ENCODE assay signal across 21 cellular contexts in genomic region chr6:31243508-31243907, GRCh38. TPM values are rescaled to one million over a fixed set of nuclear protein-coding genes. Genes with fewer than 3 reads are reported as not detected.
DNase-seq lines count a peak whose midpoint lies in the region; ATAC-seq and TF ChIP-seq lines count a peak whose summit lies in the region.
"Had no signal": no experiment of that assay in that cellular context is flagged by ENCODE, and none has a peak within 500 bp of the region (broad histone marks: within the 10 kb centered on the region; RNA-seq: fewer than 3 reads in every experiment).

No MANE protein-coding gene starts in this region.

- H2AFZ ChIP-seq in PC-3 (ENCODE audit: low read length) (no peak overlapping the region), smooth muscle cell (ENCODE audit: low read depth) (no peak overlapping the region)

- peaks cover 22% of the 10 kb centered on the region for H3K27me3 Mint-ChIP-seq in CD4-positive, alpha-beta T cell

- H3K27ac Mint-ChIP-seq in CD4-positive, alpha-beta T cell: peak overlapping the region; percentile 59
- H3K27ac Mint-ChIP-seq: HFFc6 had no signal

- no peaks in the 10 kb centered on the region for H3K79me2 ChIP-seq in PC-3 (ENCODE audit: low read length)
- no peaks in the 10 kb centered on the region for H3K79me2 ChIP-seq in smooth muscle cell (ENCODE audit: low read depth)

- peaks cover 13% of the 10 kb centered on the region for H3K4me1 Mint-ChIP-seq in CD4-positive, alpha-beta T cell (ENCODE audit: low read depth)

- WGBS in smooth muscle cell (ENCODE audit: low lambda C conversion rate): 39% methylated on average over 2 of the region's 5 CpGs

- H3K4me1 ChIP-seq in PC-3 (ENCODE audit: insufficient read depth, low read length): peaks cover 24% of the 10 kb centered on the region
- H3K4me1 ChIP-seq in foreskin keratinocyte: peaks cover 6% of the 10 kb centered on the region
- no peaks in the 10 kb centered on the region for H3K4me1 ChIP-seq in smooth muscle cell (ENCODE audit: low read depth)
- H3K4me1 ChIP-seq: BLaER1 treated with 17β-estradiol and CSF1 and Interleukin-3, amounts not matched to agents 10 nM and 100 nM had no signal

- H3K27me3 ChIP-seq in CD4-positive, alpha-beta T cell (ENCODE audit: control insufficient read depth, insufficient read depth, low read length): peaks cover 6% of the 10 kb centered on the region
- H3K27me3 ChIP-seq in PC-3 (ENCODE audit: low read length) (no peaks in the 10 kb centered on the region), foreskin keratinocyte (peaks cover 28% of the 10 kb centered on the region), smooth muscle cell (ENCODE audit: low read depth) (no peaks in the 10 kb centered on the region)
- H3K27me3 ChIP-seq: BLaER1 treated with 17β-estradiol and CSF1 and Interleukin-3, amounts not matched to agents 10 nM and 100 nM; MG63 had no signal

- no peak overlapping the region for H3K4me2 ChIP-seq in PC-3 (ENCODE audit: low read length)
- no peak overlapping the region for H3K4me2 ChIP-seq in smooth muscle cell
- H3K4me2 ChIP-seq: BLaER1 treated with 17β-estradiol and CSF1 and Interleukin-3, amounts not matched to agents 10 nM and 100 nM; KMS-11; SK-N-SH had no signal

- no peak overlapping the region for H3K4me3 ChIP-seq in PC-3 (ENCODE audit: low read length)
- H3K4me3 ChIP-seq in smooth muscle cell: no peak overlapping the region
- H3K4me3 ChIP-seq: BLaER1 treated with 17β-estradiol and CSF1 and Interleukin-3, amounts not matched to agents 10 nM and 100 nM; MG63 had no signal

- H3K36me3 ChIP-seq in PC-3 (ENCODE audit: low read depth, low read length): no peaks in the 10 kb centered on the region
- H3K36me3 ChIP-seq in smooth muscle cell (ENCODE audit: low read depth): no peaks in the 10 kb centered on the region
- H3K36me3 ChIP-seq: BLaER1 treated with 17β-estradiol and CSF1 and Interleukin-3, amounts not matched to agents 10 nM and 100 nM; MG63 had no signal

- H3K27ac ChIP-seq in CD4-positive, alpha-beta T cell (ENCODE audit: low read depth, low read length): no peak overlapping the region
- no peak overlapping the region for H3K27ac ChIP-seq in PC-3 (ENCODE audit: low read length)
- H3K27ac ChIP-seq in foreskin keratinocyte: no peak overlapping the region
- no peak overlapping the region for H3K27ac ChIP-seq in smooth muscle cell (ENCODE audit: low read depth)
- H3K27ac ChIP-seq: BLaER1 treated with 17β-estradiol and CSF1 and Interleukin-3, amounts not matched to agents 10 nM and 100 nM; KMS-11 had no signal

- CTCF ChIA-PET in CD4-positive, alpha-beta T cell (lab: Charles Lee): no interaction called here
- CTCF ChIA-PET in PC-3 (lab: Charles Lee): no interaction called here

- H4K20me1 ChIP-seq in PC-3 (ENCODE audit: low read length) (no peaks in the 10 kb centered on the region), smooth muscle cell (ENCODE audit: low read depth) (no peaks in the 10 kb centered on the region)
- H4K20me1 ChIP-seq: BLaER1 treated with 17β-estradiol and CSF1 and Interleukin-3, amounts not matched to agents 10 nM and 100 nM had no signal

- no peak overlapping the region for H3K4me3 Mint-ChIP-seq in CD4-positive, alpha-beta T cell
- H3K4me3 Mint-ChIP-seq: HFFc6 had no signal

- peaks cover 8% of the 10 kb centered on the region for H3K9me3 Mint-ChIP-seq in CD4-positive, alpha-beta T cell

- H3F3A ChIP-seq in PC-3 (ENCODE audit: low read length, unreplicated experiment) (peaks cover 4% of the 10 kb centered on the region), smooth muscle cell (ENCODE audit: low read depth) (no peaks in the 10 kb centered on the region)

- intact Hi-C loops in CD4-positive, alpha-beta T cell (cut with DNase I, micrococcal nuclease): no loop called here
- intact Hi-C loops in PC-3 (cut with micrococcal nuclease): no loop called here

- H3K9me3 ChIP-seq in CD4-positive, alpha-beta T cell (ENCODE audit: control insufficient read depth, low read length): peaks cover 11% of the 10 kb centered on the region
- H3K9me3 ChIP-seq in PC-3 (ENCODE audit: low read length) (0 out of 2 replicates have a peak, but pooled peaks cover 4% of the 10 kb centered on the region), smooth muscle cell (replicated peaks; ENCODE audit: low read depth) (no peaks in the 10 kb centered on the region)

- H3K36me3 Mint-ChIP-seq in CD4-positive, alpha-beta T cell (ENCODE audit: low read depth): no peaks in the 10 kb centered on the region

- peak; percentile 48 for ATAC-seq in CD4-positive, alpha-beta T cell (ENCODE audit: poor library complexity)
- ATAC-seq in PC-3: no peak
- ATAC-seq in foreskin keratinocyte: no peak
- ATAC-seq in GM18870 (IDR thresholded peaks at IDR 0.05; ENCODE audit: unreplicated experiment): no peak

- H3K9ac ChIP-seq in PC-3 (ENCODE audit: low read length) (no peak overlapping the region), smooth muscle cell (ENCODE audit: low read depth) (no peak overlapping the region)
- H3K9ac ChIP-seq: BLaER1 treated with 17β-estradiol and CSF1 and Interleukin-3, amounts not matched to agents 10 nM and 100 nM; KMS-11; SK-N-SH had no signal

- TF ChIP-seq CTCF in CD4-positive, alpha-beta T cell (IDR thresholded peaks at IDR 0.05): no peak
- TF ChIP-seq CTCF in PC-3 (conservative IDR thresholded peaks at IDR 0.05; ENCODE audit: low read depth, low read length) (no peak), foreskin keratinocyte (conservative IDR thresholded peaks at IDR 0.05) (no peak), smooth muscle cell (IDR thresholded peaks at IDR 0.05; ENCODE audit: borderline replicate concordance, insufficient read depth, poor library complexity, severe bottlenecking) (no peak)

- POLR2A ChIA-PET in CD4-positive, alpha-beta T cell (lab: Charles Lee): no interaction called here
- POLR2A ChIA-PET in PC-3 (lab: Charles Lee; ENCODE audit: unreplicated experiment): no interaction called here

- no peak for DNase-seq in CD4-positive, alpha-beta T cell
- DNase-seq in ELR (ENCODE audit: low read depth): peak; percentile 17
- DNase-seq in PC-3: peak; percentile 8
- DNase-seq in foreskin keratinocyte: peak; percentile 29 to 38
- DNase-seq in NCI-H2081 (lab: John Stamatoyannopoulos, UW): no peak
- no peak for DNase-seq in smooth muscle cell (lab: John Stamatoyannopoulos, UW; ENCODE audit: unreplicated experiment)
- DNase-seq: DMS79 treated with DMSO at 0.1 percent for 48 hours, GDM1, HFFc6, MG63, NCI-H1092, NCI-H1436 treated with DMSO at 0.1 percent for 48 hours, NCI-H2029 treated with DMSO at 0.1 percent for 48 hours, NCI-H510A, NCI-H774, SHP77, SK-N-SH, T-helper 1 cell had no signal

- no TSS peak for BruUV-seq in PC-3 (replicated peaks; lab: Mats Ljungman, UMichigan)

- no peaks in the 10 kb centered on the region for H3K9me2 ChIP-seq in PC-3 (replicated peaks; ENCODE audit: low read length)
- H3K9me2 ChIP-seq: SK-N-SH had no signal

RNA-seq across cellular contexts. Expression of gene HLA-C, which starts 28.4 kb away (rescaled TPM):
- total RNA-seq in CD4-positive, alpha-beta T cell: 1,000 to 10,000 TPM; 1,977 to 1,996 TPM
- total RNA-seq in PC-3 (2014; rRNA removed): 219 and 252 TPM in 2 replicates
- total RNA-seq in foreskin keratinocyte: 104 and 141 TPM in 2 replicates
- 153 and 234 TPM in 2 replicates for polyA plus RNA-seq in foreskin keratinocyte
- total RNA-seq in smooth muscle cell: 209 and 256 TPM in 2 replicates
- 387 and 404 TPM in 2 replicates for polyA plus RNA-seq in smooth muscle cell

Comparison
In these comparisons a context has a peak if more than half of its experiments do, and no peak if none do; other contexts are left out.
1. DNase-seq: peak in ELR (single experiment), PC-3 (single experiment) and foreskin keratinocyte (2 of 2); none in CD4-positive, alpha-beta T cell (0 of 10), NCI-H2081 (0 of 2) and smooth muscle cell (single experiment).